Comparison of ENCODE assay signal across 27 cellular contexts in genomic region chr6:105926318-105926717, GRCh38.
"Had no signal": no experiment of that assay in that cellular context is flagged by ENCODE, and none has a peak within 500 bp of the region (broad histone marks: within the 10 kb centered on the region; RNA-seq: fewer than 3 reads in every experiment).

No MANE protein-coding gene starts in this region.

- H3K4me1 Mint-ChIP-seq: activated naive CD8-positive, alpha-beta T cell treated with anti-CD3 and anti-CD28 coated beads, Interleukin-2, amount 10 ng/mL, durations not matched to agents 7 days and 5 days had no signal

- ATAC-seq: activated CD8-positive, alpha-beta memory T cell treated with anti-CD3 and anti-CD28 coated beads, Interleukin-2, amount 10 ng/mL, durations not matched to agents 7 days and 5 days had no signal

- H3K27me3 ChIP-seq: breast epithelium, Peyer's patch, SJCRH30 had no signal

- H3K27ac Mint-ChIP-seq: activated CD8-positive, alpha-beta memory T cell treated with anti-CD3 and anti-CD28 coated beads, Interleukin-2, amount 10 ng/mL, durations not matched to agents 7 days and 5 days; activated naive CD8-positive, alpha-beta T cell treated with anti-CD3 and anti-CD28 coated beads, Interleukin-2, amount 10 ng/mL, durations not matched to agents 7 days and 5 days; activated T-cell treated with anti-CD3 and anti-CD28 coated beads, Interleukin-2, amount 50 U/mL, for 24 hours; activated T-helper 1 cell treated with anti-CD3 and anti-CD28 coated beads, Interleukin-12 subunit alpha, Interleukin-12 subunit beta, Interleukin-2, Interleukin-4 antibody, amounts not matched to agents 30 ng/mL and 10 ng/mL and 1 ng/mL, durations not matched to agents 14 hours and 24 hours and 36 hours had no signal

- H3K4me2 ChIP-seq: SK-N-SH had no signal

- DNase-seq: activated CD4-positive, CD25-positive, alpha-beta regulatory T cell; activated CD8-positive, alpha-beta memory T cell treated with anti-CD3 and anti-CD28 coated beads, Interleukin-2, amount 10 ng/mL, durations not matched to agents 7 days and 5 days; activated effector memory CD4-positive, alpha-beta T cell treated with anti-CD3 and anti-CD28 coated beads, Interleukin-2, amount 50 U/mL, for 16 hours; activated naive CD4-positive, alpha-beta T cell treated with Interleukin-2 at 50 U/mL for 16 hours; activated naive CD8-positive, alpha-beta T cell treated with anti-CD3 and anti-CD28 coated beads, Interleukin-2, amount 10 ng/mL, durations not matched to agents 7 days and 5 days; activated T-cell treated with anti-CD3 and anti-CD28 coated beads, Interleukin-2, amount 50 U/mL, for 24 hours; aorta; caudate nucleus; KG1; NCI-H1048; NCI-H146; NCI-H2029; NCI-H2107; NCI-H2171 treated with DMSO at 0.1 percent for 48 hours; NCI-H226; NCI-H526; NCI-H774; NK-92 treated with Interleukin-12 subunit alpha and Interleukin-12 subunit beta, amount 100 ng/mL, for 24 hours; Peyer's patch; Right ventricle myocardium superior; SJCRH30; SK-N-SH; T-helper 1 cell had no signal

- H3K27ac ChIP-seq: breast epithelium, Peyer's patch, RWPE1, SJCRH30, VCaP had no signal

- H3K36me3 ChIP-seq: breast epithelium, Peyer's patch, SJCRH30 had no signal

- H3K27me3 Mint-ChIP-seq: activated CD8-positive, alpha-beta memory T cell treated with anti-CD3 and anti-CD28 coated beads, Interleukin-2, amount 10 ng/mL, durations not matched to agents 7 days and 5 days; activated T-cell treated with anti-CD3 and anti-CD28 coated beads, Interleukin-2, amount 50 U/mL, for 24 hours had no signal

- H3K9me3 Mint-ChIP-seq: activated T-cell treated with anti-CD3 and anti-CD28 coated beads, Interleukin-2, amount 50 U/mL, for 24 hours had no signal

- H3K4me3 ChIP-seq: breast epithelium, Peyer's patch, SJCRH30 had no signal

- H3K4me3 Mint-ChIP-seq: activated CD8-positive, alpha-beta memory T cell treated with anti-CD3 and anti-CD28 coated beads, Interleukin-2, amount 10 ng/mL, durations not matched to agents 7 days and 5 days; activated naive CD8-positive, alpha-beta T cell treated with anti-CD3 and anti-CD28 coated beads, Interleukin-2, amount 10 ng/mL, durations not matched to agents 7 days and 5 days; activated T-cell treated with anti-CD3 and anti-CD28 coated beads, Interleukin-2, amount 50 U/mL, for 24 hours; activated T-helper 1 cell treated with anti-CD3 and anti-CD28 coated beads, Interleukin-12 subunit alpha, Interleukin-12 subunit beta, Interleukin-2, Interleukin-4 antibody, amounts not matched to agents 30 ng/mL and 10 ng/mL and 1 ng/mL, durations not matched to agents 14 hours and 24 hours and 36 hours had no signal

- H3K9me3 ChIP-seq: breast epithelium, Peyer's patch, SJCRH30, SK-N-SH had no signal

- H3K4me1 ChIP-seq: breast epithelium, Peyer's patch, SJCRH30 had no signal

- H3K9ac ChIP-seq: SK-N-SH had no signal
